36 cellular contexts compared by ENCODE assay signal in genomic region chr12:29674463-29674862, GRCh38.
"Had no signal": no experiment of that assay in that cellular context is flagged by ENCODE, and none has a peak within 500 bp of the region (broad histone marks: within the 10 kb centered on the region; RNA-seq: fewer than 3 reads in every experiment).

No MANE protein-coding gene starts in this region.

- H3K36me3 ChIP-seq: brain microvascular endothelial cell, breast epithelium had no signal

- H3K4me3 Mint-ChIP-seq: activated B cell treated with CpG ODN at 0.5 μM for 24 hours; activated CD4-positive, alpha-beta memory T cell treated with anti-CD3 and anti-CD28 coated beads, Interleukin-2, amount 10 ng/mL, durations not matched to agents 7 days and 5 days; activated CD4-positive, alpha-beta T cell treated with anti-CD3 and anti-CD28 coated beads, Interleukin-2, amount 10 ng/mL, durations not matched to agents 24 days and 14 days; activated CD8-positive, alpha-beta memory T cell treated with anti-CD3 and anti-CD28 coated beads, Interleukin-2, amount 10 ng/mL, durations not matched to agents 7 days and 5 days; activated CD8-positive, alpha-beta T cell treated with anti-CD3 and anti-CD28 coated beads, Interleukin-2, amount 10 ng/mL, durations not matched to agents 7 days and 5 days; activated naive CD4-positive, alpha-beta T cell treated with anti-CD3 and anti-CD28 coated beads, Interleukin-2, amount 10 ng/mL, durations not matched to agents 7 days and 5 days; activated naive CD4-positive, alpha-beta T cell treated with anti-CD3 and anti-CD28 coated beads, Interleukin-2, amount 50 U/mL, for 24 hours; activated naive CD8-positive, alpha-beta T cell; activated naive CD8-positive, alpha-beta T cell treated with anti-CD3 and anti-CD28 coated beads, Interleukin-2, amount 10 ng/mL, durations not matched to agents 7 days and 5 days; activated naive CD8-positive, alpha-beta T cell treated with anti-CD3 and anti-CD28 coated beads, Interleukin-2, amount 50 U/mL, for 24 hours; activated T-cell treated with anti-CD3 and anti-CD28 coated beads, Interleukin-2, amount 50 U/mL, for 24 hours; T-helper 1 cell treated with Interleukin-12 subunit alpha and Interleukin-12 subunit beta and Interleukin-4 antibody, amounts not matched to agents 30 μg/mL and 1 μg/mL, for 36 hours; T-helper 2 cell treated with Interferon-gamma antibody and Interleukin-4, amounts not matched to agents 5 μg/mL and 100 μg/mL, for 36 hours had no signal

- H3K9me3 Mint-ChIP-seq: activated B cell treated with CpG ODN at 0.5 μM for 24 hours; activated CD4-positive, alpha-beta memory T cell treated with anti-CD3 and anti-CD28 coated beads, Interleukin-2, amount 10 ng/mL, durations not matched to agents 7 days and 5 days; activated CD4-positive, alpha-beta T cell treated with anti-CD3 and anti-CD28 coated beads, Interleukin-2, amount 10 ng/mL, durations not matched to agents 24 days and 14 days; activated naive CD4-positive, alpha-beta T cell treated with anti-CD3 and anti-CD28 coated beads, Interleukin-2, amount 10 ng/mL, durations not matched to agents 7 days and 5 days; activated naive CD4-positive, alpha-beta T cell treated with anti-CD3 and anti-CD28 coated beads, Interleukin-2, amount 50 U/mL, for 24 hours; activated naive CD8-positive, alpha-beta T cell treated with anti-CD3 and anti-CD28 coated beads, Interleukin-2, amount 10 ng/mL, durations not matched to agents 7 days and 5 days; activated naive CD8-positive, alpha-beta T cell treated with anti-CD3 and anti-CD28 coated beads, Interleukin-2, amount 50 U/mL, for 24 hours; activated T-cell treated with anti-CD3 and anti-CD28 coated beads, Interleukin-2, amount 50 U/mL, for 24 hours; activated T-helper 2 cell treated with anti-CD3 and anti-CD28 coated beads, Interferon-gamma antibody, Interleukin-2, Interleukin-4, amounts not matched to agents 10 μg/mL and 5 μg/mL and 100 μg/mL, durations not matched to agents 14 hours and 24 hours and 36 hours; T-helper 1 cell treated with Interleukin-12 subunit alpha and Interleukin-12 subunit beta and Interleukin-4 antibody, amounts not matched to agents 30 μg/mL and 1 μg/mL, for 36 hours; T-helper 2 cell treated with Interferon-gamma antibody and Interleukin-4, amounts not matched to agents 5 μg/mL and 100 μg/mL, for 36 hours had no signal

- ATAC-seq: activated CD8-positive, alpha-beta memory T cell treated with anti-CD3 and anti-CD28 coated beads, Interleukin-2, amount 10 ng/mL, durations not matched to agents 7 days and 5 days; activated CD8-positive, alpha-beta T cell treated with anti-CD3 and anti-CD28 coated beads, Interleukin-2, amount 10 ng/mL, durations not matched to agents 7 days and 5 days; activated naive CD8-positive, alpha-beta T cell treated with anti-CD3 and anti-CD28 coated beads, Interleukin-2, amount 50 U/mL, for 24 hours; body of pancreas had no signal

- H3K9me3 ChIP-seq: body of pancreas, breast epithelium had no signal

- H3K4me1 Mint-ChIP-seq: activated B cell treated with CpG ODN at 0.5 μM for 24 hours; activated CD4-positive, alpha-beta memory T cell treated with anti-CD3 and anti-CD28 coated beads, Interleukin-2, amount 10 ng/mL, durations not matched to agents 7 days and 5 days; activated CD4-positive, alpha-beta T cell treated with anti-CD3 and anti-CD28 coated beads, Interleukin-2, amount 10 ng/mL, durations not matched to agents 24 days and 14 days; activated CD8-positive, alpha-beta memory T cell treated with anti-CD3 and anti-CD28 coated beads, Interleukin-2, amount 10 ng/mL, durations not matched to agents 7 days and 5 days; activated naive CD4-positive, alpha-beta T cell treated with anti-CD3 and anti-CD28 coated beads, Interleukin-2, amount 10 ng/mL, durations not matched to agents 7 days and 5 days; activated naive CD4-positive, alpha-beta T cell treated with anti-CD3 and anti-CD28 coated beads, Interleukin-2, amount 50 U/mL, for 24 hours; activated naive CD8-positive, alpha-beta T cell treated with anti-CD3 and anti-CD28 coated beads, Interleukin-2, amount 10 ng/mL, durations not matched to agents 7 days and 5 days; activated naive CD8-positive, alpha-beta T cell treated with anti-CD3 and anti-CD28 coated beads, Interleukin-2, amount 50 U/mL, for 24 hours had no signal

- H3K27ac Mint-ChIP-seq: activated B cell treated with CpG ODN at 0.5 μM for 24 hours; activated CD4-positive, alpha-beta memory T cell treated with anti-CD3 and anti-CD28 coated beads, Interleukin-2, amount 10 ng/mL, durations not matched to agents 7 days and 5 days; activated CD4-positive, alpha-beta T cell treated with anti-CD3 and anti-CD28 coated beads, Interleukin-2, amount 10 ng/mL, durations not matched to agents 24 days and 14 days; activated CD8-positive, alpha-beta memory T cell treated with anti-CD3 and anti-CD28 coated beads, Interleukin-2, amount 10 ng/mL, durations not matched to agents 7 days and 5 days; activated CD8-positive, alpha-beta T cell treated with anti-CD3 and anti-CD28 coated beads, Interleukin-2, amount 10 ng/mL, durations not matched to agents 7 days and 5 days; activated naive CD4-positive, alpha-beta T cell treated with anti-CD3 and anti-CD28 coated beads, Interleukin-2, amount 10 ng/mL, durations not matched to agents 7 days and 5 days; activated naive CD4-positive, alpha-beta T cell treated with anti-CD3 and anti-CD28 coated beads, Interleukin-2, amount 50 U/mL, for 24 hours; activated naive CD8-positive, alpha-beta T cell; activated naive CD8-positive, alpha-beta T cell treated with anti-CD3 and anti-CD28 coated beads, Interleukin-2, amount 10 ng/mL, durations not matched to agents 7 days and 5 days; activated naive CD8-positive, alpha-beta T cell treated with anti-CD3 and anti-CD28 coated beads, Interleukin-2, amount 50 U/mL, for 24 hours; activated T-cell treated with anti-CD3 and anti-CD28 coated beads, Interleukin-2, amount 50 U/mL, for 24 hours; activated T-helper 2 cell treated with anti-CD3 and anti-CD28 coated beads, Interferon-gamma antibody, Interleukin-2, Interleukin-4, amounts not matched to agents 10 μg/mL and 5 μg/mL and 100 μg/mL, durations not matched to agents 14 hours and 24 hours and 36 hours; T-helper 1 cell treated with Interleukin-12 subunit alpha and Interleukin-12 subunit beta and Interleukin-4 antibody, amounts not matched to agents 30 μg/mL and 1 μg/mL, for 36 hours; T-helper 2 cell treated with Interferon-gamma antibody and Interleukin-4, amounts not matched to agents 5 μg/mL and 100 μg/mL, for 36 hours had no signal

- H3K4me3 ChIP-seq: body of pancreas, breast epithelium had no signal

- FAIRE-seq: astrocyte, TTC549 had no signal

- DNase-seq: activated B cell treated with CpG ODN at 0.5 μM for 24 hours; activated CD4-positive, alpha-beta memory T cell treated with anti-CD3 and anti-CD28 coated beads, Interleukin-2, amount 10 ng/mL, durations not matched to agents 7 days and 5 days; activated CD4-positive, alpha-beta T cell treated with anti-CD3 and anti-CD28 coated beads for 4 hours; activated CD4-positive, alpha-beta T cell treated with anti-CD3 and anti-CD28 coated beads, Interleukin-2, amount 10 ng/mL, durations not matched to agents 24 days and 14 days; activated CD4-positive, alpha-beta T cell treated with anti-CD3 and anti-CD28 coated beads, Interleukin-2, amount 50 U/mL, for 1 hour; activated CD4-positive, alpha-beta T cell treated with anti-CD3 and anti-CD28 coated beads, Interleukin-2, amount 50 U/mL, for 4 hours; activated CD4-positive, CD25-positive, alpha-beta regulatory T cell treated with anti-CD3 and anti-CD28 coated beads, Interleukin-2, amount 50 U/mL, for 72 hours; activated CD8-positive, alpha-beta memory T cell treated with anti-CD3 and anti-CD28 coated beads for 24 hours; activated CD8-positive, alpha-beta memory T cell treated with anti-CD3 and anti-CD28 coated beads, Interleukin-2, amount 10 ng/mL, durations not matched to agents 7 days and 5 days; activated CD8-positive, alpha-beta memory T cell treated with anti-CD3 and anti-CD28 coated beads, Interleukin-2, amount 50 U/mL, for 48 hours; activated CD8-positive, alpha-beta T cell treated with anti-CD3 and anti-CD28 coated beads, Interleukin-2, amount 10 ng/mL, durations not matched to agents 7 days and 5 days; activated effector memory CD4-positive, alpha-beta T cell treated with Interleukin-2 at 50 U/mL for 16 hours; activated gamma-delta T cell; activated naive CD4-positive, alpha-beta T cell treated with anti-CD3 and anti-CD28 coated beads, Interleukin-2, amount 10 ng/mL, durations not matched to agents 7 days and 5 days; activated naive CD4-positive, alpha-beta T cell treated with Interleukin-2 at 50 U/mL for 16 hours; activated naive CD8-positive, alpha-beta T cell treated with anti-CD3 and anti-CD28 coated beads, Interleukin-2, amount 10 ng/mL, durations not matched to agents 7 days and 5 days; activated naive CD8-positive, alpha-beta T cell treated with anti-CD3 and anti-CD28 coated beads, Interleukin-2, amount 50 U/mL, for 24 hours; activated T-cell treated with anti-CD3 and anti-CD28 coated beads, Interleukin-2, amount 50 U/mL, for 24 hours; activated T-cell treated with anti-CD3 and anti-CD28 coated beads, Interleukin-2, amount 50 U/mL, for 48 hours; amygdala; anterior cingulate cortex; body of pancreas; brain microvascular endothelial cell; central memory CD4-positive, alpha-beta T cell; T-helper 1 cell; T-helper 2 cell; T-helper 9 cell had no signal

- H3K27me3 Mint-ChIP-seq: activated B cell treated with CpG ODN at 0.5 μM for 24 hours; activated CD4-positive, alpha-beta T cell treated with anti-CD3 and anti-CD28 coated beads, Interleukin-2, amount 10 ng/mL, durations not matched to agents 24 days and 14 days; activated CD8-positive, alpha-beta memory T cell treated with anti-CD3 and anti-CD28 coated beads, Interleukin-2, amount 10 ng/mL, durations not matched to agents 7 days and 5 days; activated naive CD4-positive, alpha-beta T cell treated with anti-CD3 and anti-CD28 coated beads, Interleukin-2, amount 10 ng/mL, durations not matched to agents 7 days and 5 days; activated naive CD8-positive, alpha-beta T cell treated with anti-CD3 and anti-CD28 coated beads, Interleukin-2, amount 10 ng/mL, durations not matched to agents 7 days and 5 days; activated naive CD8-positive, alpha-beta T cell treated with anti-CD3 and anti-CD28 coated beads, Interleukin-2, amount 50 U/mL, for 24 hours had no signal

- H3K27me3 ChIP-seq: body of pancreas, brain microvascular endothelial cell, breast epithelium had no signal

- H3K27ac ChIP-seq: body of pancreas, brain microvascular endothelial cell, breast epithelium, VCaP had no signal

- H3K36me3 Mint-ChIP-seq: activated CD8-positive, alpha-beta memory T cell treated with anti-CD3 and anti-CD28 coated beads, Interleukin-2, amount 10 ng/mL, durations not matched to agents 7 days and 5 days; activated naive CD4-positive, alpha-beta T cell treated with anti-CD3 and anti-CD28 coated beads, Interleukin-2, amount 10 ng/mL, durations not matched to agents 7 days and 5 days; activated naive CD4-positive, alpha-beta T cell treated with anti-CD3 and anti-CD28 coated beads, Interleukin-2, amount 50 U/mL, for 24 hours; activated naive CD8-positive, alpha-beta T cell; activated naive CD8-positive, alpha-beta T cell treated with anti-CD3 and anti-CD28 coated beads, Interleukin-2, amount 10 ng/mL, durations not matched to agents 7 days and 5 days had no signal

- H3K4me1 ChIP-seq: body of pancreas, breast epithelium had no signal
